Comparison of ENCODE assay signal across 1 cellular context in genomic region chr2:172084734-172085459, GRCh38.
A peak's percentile ranks its signal among the peaks of the same experiment; 100 is the strongest.
TF ChIP-seq lines count a peak whose summit lies in the region.

No MANE protein-coding gene starts in this region.

TF ChIP-seq in HepG2, 621 proteins besides CTCF, POLR2A, EP300 and RAD21 (continued from another document and continues in another):
- TF ChIP-seq ZNF574 (CRISPR knock-in tag; IDR thresholded peaks at IDR 0.05) (no peak; the same call in none of the 2 replicates), ZNF333 (CRISPR knock-in tag; IDR thresholded peaks at IDR 0.05; ENCODE audit: borderline replicate concordance) (peak; percentile 38; the same call in 1 of the 2 replicates), HNF4A (CRISPR knock-in tag; IDR thresholded peaks at IDR 0.05) (no peak), ZNF770 (CRISPR knock-in tag; IDR thresholded peaks at IDR 0.05) (0 out of 2 replicates have a peak, but pooled peaks have one; percentile 49), NR1H2 (CRISPR knock-in tag; IDR thresholded peaks at IDR 0.05; ENCODE audit: borderline replicate concordance, low read depth) (no peak), ZNF274 (CRISPR knock-in tag; IDR thresholded peaks at IDR 0.05) (no peak), HCFC1 (IDR thresholded peaks at IDR 0.05; ENCODE audit: low read depth, low read length) (no peak), ZFY (CRISPR knock-in tag; IDR thresholded peaks at IDR 0.05) (peak; percentile 71), HNF1B (CRISPR knock-in tag; IDR thresholded peaks at IDR 0.05) (no peak), ZNF710 (CRISPR knock-in tag; IDR thresholded peaks at IDR 0.05; ENCODE audit: borderline replicate concordance) (peak; percentile 81; the same call in 1 of the 2 replicates), ZNF546 (CRISPR knock-in tag; conservative IDR thresholded peaks at IDR 0.05) (no peak), NFIB (CRISPR knock-in tag; IDR thresholded peaks at IDR 0.05; ENCODE audit: borderline replicate concordance) (no peak; the same call in 1 of the 2 replicates), XRCC5 (optimal IDR thresholded peaks at IDR 0.05; ENCODE audit: low read length) (peak; percentile 45), RORA (CRISPR knock-in tag; IDR thresholded peaks at IDR 0.05) (no peak), ARNTL (CRISPR knock-in tag; IDR thresholded peaks at IDR 0.05) (peak; percentile 43; the same call in 1 of the 2 replicates), ATM (IDR thresholded peaks at IDR 0.05; ENCODE audit: borderline replicate concordance) (no peak), FOXM1 (CRISPR knock-in tag; IDR thresholded peaks at IDR 0.05) (no peak), STAT5B (CRISPR knock-in tag; IDR thresholded peaks at IDR 0.05) (no peak), PAXIP1 (CRISPR knock-in tag; conservative IDR thresholded peaks at IDR 0.05) (peak; percentile 10; the same call in 1 of the 2 replicates), U2AF1 (optimal IDR thresholded peaks at IDR 0.05; ENCODE audit: low read depth, low read length) (peak; percentile 57), TFAP4 (IDR thresholded peaks at IDR 0.05; ENCODE audit: borderline replicate concordance, low read depth) (peak; percentile 24; the same call in 1 of the 2 replicates), ZNF782 (CRISPR knock-in tag; IDR thresholded peaks at IDR 0.05; ENCODE audit: borderline replicate concordance) (peak; percentile 80; the same call in 1 of the 2 replicates), ZNF414 (CRISPR knock-in tag; IDR thresholded peaks at IDR 0.05) (no peak), NFYB (CRISPR knock-in tag; IDR thresholded peaks at IDR 0.05) (peak; percentile 87), NCOA2 (CRISPR knock-in tag; IDR thresholded peaks at IDR 0.05) (no peak), NFE2 (CRISPR knock-in tag; IDR thresholded peaks at IDR 0.05) (no peak), SCMH1 (CRISPR knock-in tag; IDR thresholded peaks at IDR 0.05; ENCODE audit: borderline replicate concordance) (no peak; the same call in 1 of the 2 replicates), ZNF331 (CRISPR knock-in tag; IDR thresholded peaks at IDR 0.05) (no peak), ZNF788 (CRISPR knock-in tag; IDR thresholded peaks at IDR 0.05; ENCODE audit: borderline replicate concordance) (peak; percentile 74; the same call in 1 of the 2 replicates), ATF7 (IDR thresholded peaks at IDR 0.05) (no peak), ATF7 (CRISPR knock-in tag; IDR thresholded peaks at IDR 0.05) (no peak), GATAD2A (CRISPR knock-in tag; IDR thresholded peaks at IDR 0.05) (no peak), NR2F1 (CRISPR knock-in tag; IDR thresholded peaks at IDR 0.05) (no peak), SRSF4 (IDR thresholded peaks at IDR 0.05; ENCODE audit: low read depth, low read length, poor library complexity, severe bottlenecking) (no peak), PRDM15 (CRISPR knock-in tag; IDR thresholded peaks at IDR 0.05) (no peak), ZNF749 (CRISPR knock-in tag; IDR thresholded peaks at IDR 0.05; ENCODE audit: borderline replicate concordance) (peak; percentile 39; the same call in 1 of the 2 replicates), ZNF263 (CRISPR knock-in tag; IDR thresholded peaks at IDR 0.05) (peak; percentile 16; the same call in 1 of the 2 replicates), MAFG (CRISPR knock-in tag; IDR thresholded peaks at IDR 0.05) (no peak), PHF21A (CRISPR knock-in tag; IDR thresholded peaks at IDR 0.05) (peak; percentile 88), TFDP1 (CRISPR knock-in tag; IDR thresholded peaks at IDR 0.05; ENCODE audit: borderline replicate concordance) (peak; percentile 66; the same call in 1 of the 2 replicates), IRF1 (CRISPR knock-in tag; IDR thresholded peaks at IDR 0.05; ENCODE audit: low read depth) (no peak; the same call in 1 of the 2 replicates), ZNF773 (CRISPR knock-in tag; IDR thresholded peaks at IDR 0.05; ENCODE audit: borderline replicate concordance) (no peak), ZNF678 (CRISPR knock-in tag; IDR thresholded peaks at IDR 0.05) (0 out of 2 replicates have a peak, but pooled peaks have one; percentile 38), SRSF1 (optimal IDR thresholded peaks at IDR 0.05; ENCODE audit: low read depth, low read length) (no peak)
